ENCODE assay signal across 20 cellular contexts in genomic region chr10:110172155-110172554, GRCh38.
"Had no signal": no experiment of that assay in that cellular context is flagged by ENCODE, and none has a peak within 500 bp of the region (broad histone marks: within the 10 kb centered on the region; RNA-seq: fewer than 3 reads in every experiment).

No MANE protein-coding gene starts in this region.

- H3K9me3 Mint-ChIP-seq: activated CD8-positive, alpha-beta T cell treated with anti-CD3 and anti-CD28 coated beads for 36 hours; activated naive CD4-positive, alpha-beta T cell treated with anti-CD3 and anti-CD28 coated beads for 36 hours; activated T-helper 2 cell treated with anti-CD3 and anti-CD28 coated beads, Interferon-gamma antibody, Interleukin-2, Interleukin-4, amounts not matched to agents 10 μg/mL and 5 μg/mL and 100 μg/mL, durations not matched to agents 14 hours and 24 hours and 36 hours; brain; endodermal cell; neural crest cell; stimulated activated naive CD8-positive, alpha-beta T cell treated with anti-CD3 and anti-CD28 coated beads, Interleukin-15, amount 100 ng/mL, for 72 hours had no signal

- H3K36me3 ChIP-seq: gastrocnemius medialis, left lung, right atrium auricular region, suprapubic skin, transverse colon, vagina had no signal

- H3K36me3 Mint-ChIP-seq: brain had no signal

- H3K4me3 Mint-ChIP-seq: activated CD8-positive, alpha-beta T cell treated with anti-CD3 and anti-CD28 coated beads for 36 hours; activated naive CD4-positive, alpha-beta T cell treated with anti-CD3 and anti-CD28 coated beads for 36 hours; brain; endodermal cell; neural crest cell; stimulated activated naive CD8-positive, alpha-beta T cell treated with anti-CD3 and anti-CD28 coated beads, Interleukin-15, amount 100 ng/mL, for 72 hours had no signal

- H3K9me3 ChIP-seq: gastrocnemius medialis, left lung, right atrium auricular region, suprapubic skin, transverse colon, vagina had no signal

- H3K27me3 ChIP-seq: vagina had no signal

- ATAC-seq: activated CD8-positive, alpha-beta T cell treated with anti-CD3 and anti-CD28 coated beads for 36 hours; gastrocnemius medialis; left lung; stimulated activated naive CD8-positive, alpha-beta T cell treated with anti-CD3 and anti-CD28 coated beads, Interleukin-15, amount 100 ng/mL, for 72 hours had no signal

- DNase-seq: activated CD4-positive, alpha-beta T cell treated with anti-CD3 and anti-CD28 coated beads for 48 hours; activated CD4-positive, CD25-positive, alpha-beta regulatory T cell; activated CD8-positive, alpha-beta T cell treated with anti-CD3 and anti-CD28 coated beads for 36 hours; activated naive CD4-positive, alpha-beta T cell treated with anti-CD3 and anti-CD28 coated beads for 36 hours; activated T-cell treated with anti-CD3 and anti-CD28 coated beads, Interleukin-2, amount 50 U/mL, for 1 hour; anterior cingulate cortex; central memory CD4-positive, alpha-beta T cell; dorsolateral prefrontal cortex; gastrocnemius medialis; left lung; stimulated activated CD4-positive, alpha-beta T cell treated with anti-CD3 and anti-CD28 coated beads, Interleukin-2, amount 100 ng/mL, for 48 hours; stimulated activated naive CD8-positive, alpha-beta T cell treated with anti-CD3 and anti-CD28 coated beads, Interleukin-15, amount 100 ng/mL, for 72 hours; transverse colon had no signal

- H3K27ac ChIP-seq: dorsolateral prefrontal cortex, gastrocnemius medialis, left lung, right atrium auricular region, suprapubic skin, transverse colon, vagina had no signal

- H3K4me3 ChIP-seq: dorsolateral prefrontal cortex, gastrocnemius medialis, left lung, right atrium auricular region, suprapubic skin, transverse colon, vagina had no signal
